22 cellular contexts compared by ENCODE assay signal in the genomic region with DNA sequence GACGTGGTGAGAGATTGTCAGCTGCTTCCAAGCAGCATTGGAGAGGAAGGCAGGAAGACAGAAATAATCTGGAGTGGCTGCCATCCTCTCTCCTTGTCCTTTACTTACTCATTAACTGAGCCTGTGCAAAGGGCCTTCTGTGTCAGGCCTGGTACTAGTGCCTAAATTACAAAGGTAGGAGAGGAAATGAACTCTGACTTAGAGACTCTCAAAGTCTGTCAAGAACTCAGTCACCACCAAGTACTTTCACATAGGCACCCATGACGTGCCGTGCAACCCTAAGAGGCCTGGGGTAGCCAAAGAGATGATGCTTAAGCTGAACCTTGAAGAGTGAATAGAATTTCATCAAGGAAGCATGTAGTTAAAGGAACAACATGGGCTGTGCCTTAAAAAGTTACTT.
DNase-seq lines count a peak whose midpoint lies in the region; ATAC-seq and TF ChIP-seq lines count a peak whose summit lies in the region.
"Had no signal": no experiment of that assay in that cellular context is flagged by ENCODE, and none has a peak within 500 bp of the region (broad histone marks: within the 10 kb centered on the region; RNA-seq: fewer than 3 reads in every experiment).

No MANE protein-coding gene starts in this region.

- H3K9me3 ChIP-seq in esophagus muscularis mucosa (no peaks in the 10 kb centered on the region), thyroid gland (no peaks in the 10 kb centered on the region), right cardiac atrium (ENCODE audit: control insufficient read depth, low read length) (no peaks in the 10 kb centered on the region), mucosa of descending colon (no peaks in the 10 kb centered on the region)
- H3K9me3 ChIP-seq: A549, Caco-2, MG63 had no signal

- TF ChIP-seq POLR2A in esophagus muscularis mucosa (IDR thresholded peaks at IDR 0.05; ENCODE audit: low read depth), result no peak
- no peak for TF ChIP-seq POLR2A in thyroid gland (IDR thresholded peaks at IDR 0.05)

- H3K27ac ChIP-seq in esophagus muscularis mucosa (replicated peaks in 1 of 4) (no peak overlapping the region), thyroid gland (peak overlapping the region; percentile 59 to 77 (median 72)), right cardiac atrium (ENCODE audit: low read length) (no peak overlapping the region)
- H3K27ac ChIP-seq: A549, HL-60, PC-9, RWPE1 had no signal

- 92% methylated on average over 3 of the region's 3 CpGs for WGBS in esophagus muscularis mucosa
- WGBS in thyroid gland, 2 donors, result 81 to 82% methylated on average over 3 of the region's 3 CpGs
- 81% methylated on average over 3 of the region's 3 CpGs for WGBS in right cardiac atrium

- no peaks in the 10 kb centered on the region for H3K27me3 Mint-ChIP-seq in nephron (ENCODE audit: low read depth)
- H3K27me3 Mint-ChIP-seq: CD4-positive, alpha-beta T cell; IgD-negative memory B cell had no signal

- TF ChIP-seq CTCF in esophagus muscularis mucosa (IDR thresholded peaks at IDR 0.05), result no peak
- TF ChIP-seq CTCF in nephron (IDR thresholded peaks at IDR 0.05; ENCODE audit: unreplicated experiment in 3 of 3), result no peak
- TF ChIP-seq CTCF in thyroid gland (IDR thresholded peaks at IDR 0.05), result no peak
- no peak for TF ChIP-seq CTCF in mucosa of descending colon (IDR thresholded peaks at IDR 0.05)

- no peak overlapping the region for H3K4me3 Mint-ChIP-seq in nephron
- H3K4me3 Mint-ChIP-seq: CD4-positive, alpha-beta T cell; HFFc6; IgD-negative memory B cell had no signal

- H3K36me3 ChIP-seq in esophagus muscularis mucosa (no peaks in the 10 kb centered on the region), thyroid gland (no peaks in the 10 kb centered on the region), mucosa of descending colon (ENCODE audit: low read depth) (no peaks in the 10 kb centered on the region)
- H3K36me3 ChIP-seq: MG63 had no signal

- intact Hi-C loops in esophagus muscularis mucosa (cut with DNase I) (no loop called here), thyroid gland (cut with DNase I) (no loop called here), right cardiac atrium (cut with DNase I) (no loop called here), mucosa of descending colon (cut with DNase I, micrococcal nuclease) (no loop called here)

- DNase-seq in DMS79 treated with DMSO at 0.1 percent for 48 hours (lab: John Stamatoyannopoulos, UW) (peak; percentile 71), esophagus muscularis mucosa (ENCODE audit: extremely low spot score) (peak; percentile 53), thyroid gland (no peak), right cardiac atrium (no peak), HCEC 1CT (no peak), mucosa of descending colon (no peak)
- DNase-seq: Caco-2; CD4-positive, alpha-beta T cell; HFFc6; Karpas-422; MG63; NCI-H1048; NCI-H2029 treated with DMSO at 0.1 percent for 48 hours; NCI-H2171 treated with DMSO at 0.1 percent for 48 hours; NCI-H446; PC-9; SIG-M5 had no signal

- H3K9me3 Mint-ChIP-seq in nephron, result peaks cover 4% of the 10 kb centered on the region
- H3K9me3 Mint-ChIP-seq: CD4-positive, alpha-beta T cell; HFFc6 had no signal

- H3K4me1 ChIP-seq in esophagus muscularis mucosa (peaks cover 13 to 33% (median 13%) of the 10 kb centered on the region in 4 donors), thyroid gland (peaks cover 31 to 34% of the 10 kb centered on the region in 2 donors), right cardiac atrium (ENCODE audit: control insufficient read depth, insufficient read depth, low read length) (peaks cover under 1% of the 10 kb centered on the region), mucosa of descending colon (ENCODE audit: low read depth) (no peaks in the 10 kb centered on the region)
- H3K4me1 ChIP-seq: A549 had no signal

- H3K27ac Mint-ChIP-seq in nephron, result peak overlapping the region; percentile 72 to 91 (median 85)
- H3K27ac Mint-ChIP-seq: CD4-positive, alpha-beta T cell; HFFc6; IgD-negative memory B cell had no signal

- ATAC-seq in right cardiac atrium (no peak), mucosa of descending colon (no peak)
- ATAC-seq: A549 had no signal

- H3K27me3 ChIP-seq in esophagus muscularis mucosa, result no peaks in the 10 kb centered on the region
- no peaks in the 10 kb centered on the region for H3K27me3 ChIP-seq in thyroid gland
- no peaks in the 10 kb centered on the region for H3K27me3 ChIP-seq in right cardiac atrium (ENCODE audit: control insufficient read depth, insufficient read depth)
- H3K27me3 ChIP-seq: MG63 had no signal

- H3K4me3 ChIP-seq in esophagus muscularis mucosa (no peak overlapping the region), thyroid gland (replicated peaks in 1 of 3) (no peak overlapping the region), right cardiac atrium (ENCODE audit: low read length) (no peak overlapping the region), mucosa of descending colon (no peak overlapping the region)
- H3K4me3 ChIP-seq: A549, MG63, PC-9 had no signal

- H3K36me3 Mint-ChIP-seq in nephron (ENCODE audit: low read depth), result no peaks in the 10 kb centered on the region
- H3K36me3 Mint-ChIP-seq: IgD-negative memory B cell had no signal

- no peak for TF ChIP-seq EP300 in esophagus muscularis mucosa (IDR thresholded peaks at IDR 0.05)

- peaks cover 65% of the 10 kb centered on the region for H3K4me1 Mint-ChIP-seq in nephron
- H3K4me1 Mint-ChIP-seq: IgD-negative memory B cell had no signal

Comparison
In these comparisons a context has a peak if more than half of its experiments do, and no peak if none do; other contexts are left out.
1. DNase-seq: peak in DMS79 treated with DMSO at 0.1 percent for 48 hours (single experiment) and esophagus muscularis mucosa (single experiment); none in thyroid gland (0 of 2), right cardiac atrium (0 of 3), HCEC 1CT (single experiment) and mucosa of descending colon (0 of 3).
2. H3K27ac ChIP-seq: peak in thyroid gland (3 of 3); none in esophagus muscularis mucosa (0 of 4) and right cardiac atrium (single experiment).